ENCODE assay signal across 14 cellular contexts in genomic region chr9:14170973-14171596, GRCh38.
DNase-seq lines count a peak whose midpoint lies in the region; ATAC-seq and TF ChIP-seq lines count a peak whose summit lies in the region.
"Had no signal": no experiment of that assay in that cellular context is flagged by ENCODE, and none has a peak within 500 bp of the region (broad histone marks: within the 10 kb centered on the region; RNA-seq: fewer than 3 reads in every experiment).

No MANE protein-coding gene starts in this region.

- H2BK120ac ChIP-seq in mesenchymal stem cell (ENCODE audit: low read depth, low read length), result no peak overlapping the region

- no peak overlapping the region for H2BK15ac ChIP-seq in mesenchymal stem cell (ENCODE audit: low read depth, poor library complexity, severe bottlenecking)

- no peaks in the 10 kb centered on the region for H3K27me3 Mint-ChIP-seq in progenitor cell of endocrine pancreas

- TF ChIP-seq EP300 in SK-N-SH (IDR thresholded peaks at IDR 0.05; ENCODE audit: borderline replicate concordance in 1 of 2, low read depth in 1 of 2, low read length in 1 of 2), result no peak

- CTCF ChIA-PET in SK-N-SH (lab: Yijun Ruan, JAX), result no interaction called here

- ATAC-seq in GM18907 (IDR thresholded peaks at IDR 0.05; ENCODE audit: unreplicated experiment) (peak; percentile 90), HG02885 (IDR thresholded peaks at IDR 0.05; ENCODE audit: poor library complexity, unreplicated experiment) (peak; percentile 66), HG03457 (IDR thresholded peaks at IDR 0.05; ENCODE audit: unreplicated experiment) (no peak), HG03108 (IDR thresholded peaks at IDR 0.05; ENCODE audit: unreplicated experiment) (no peak)

- H3K9ac ChIP-seq in SK-N-SH (no peak overlapping the region), mesenchymal stem cell (ENCODE audit: low read length) (no peak overlapping the region)

- H4K8ac ChIP-seq in mesenchymal stem cell (ENCODE audit: low read length), result no peak overlapping the region

- H3K9me3 ChIP-seq in SK-N-SH, result no peaks in the 10 kb centered on the region
- no peaks in the 10 kb centered on the region for H3K9me3 ChIP-seq in mesenchymal stem cell (ENCODE audit: control insufficient read depth, low read length)

- H3K27ac ChIP-seq in SK-N-SH (ENCODE audit: low read depth in 2 of 2, low read length in 1 of 2) (peak overlapping the region in 1 of 2 experiments; percentile 4; a peak in 1 of 4 replicates), mesenchymal stem cell (ENCODE audit: low read length, poor library complexity, severe bottlenecking) (no peak overlapping the region)

- H2BK12ac ChIP-seq in mesenchymal stem cell (ENCODE audit: low read length in 2 of 2), result no peak overlapping the region

- H3F3A ChIP-seq in SK-N-SH (replicated peaks; ENCODE audit: insufficient read depth), result peaks cover 6% of the 10 kb centered on the region

- H3K18ac ChIP-seq in mesenchymal stem cell (ENCODE audit: low read depth in 1 of 2, low read length in 2 of 2), result no peak overlapping the region

- H2AK5ac ChIP-seq in mesenchymal stem cell (ENCODE audit: low read length, severe bottlenecking), result no peak overlapping the region

- H3K9me2 ChIP-seq in SK-N-SH, result no peaks in the 10 kb centered on the region

- TF ChIP-seq CTCF in SK-N-SH (IDR thresholded peaks at IDR 0.05), result no peak
- TF ChIP-seq CTCF in progenitor cell of endocrine pancreas (IDR thresholded peaks at IDR 0.05; ENCODE audit: unreplicated experiment), result no peak

- H4K91ac ChIP-seq in mesenchymal stem cell (ENCODE audit: low read length), result no peak overlapping the region

- POLR2A ChIA-PET in SK-N-SH (lab: Yijun Ruan, JAX), result no interaction called here

- H3K4me2 ChIP-seq in SK-N-SH (peak overlapping the region; percentile 40), mesenchymal stem cell (ENCODE audit: low read length, poor library complexity, severe bottlenecking) (no peak overlapping the region)

- H3K27ac Mint-ChIP-seq in progenitor cell of endocrine pancreas, result no peak overlapping the region

- H2BK5ac ChIP-seq in mesenchymal stem cell (ENCODE audit: low read depth, low read length, poor library complexity, severe bottlenecking), result no peak overlapping the region

- no peak for DNase-seq in SK-N-SH
- peak; percentile 39 for DNase-seq in mesenchymal stem cell
- DNase-seq in progenitor cell of endocrine pancreas (ENCODE audit: low spot score, unreplicated experiment), result no peak
- DNase-seq in hippocampal formation (lab: John Stamatoyannopoulos, UW), result no peak
- DNase-seq: activated T-cell treated with anti-CD3 and anti-CD28 coated beads, Interleukin-2, amount 50 U/mL, for 1 hour; caudate nucleus; DMS 273 treated with DMSO at 0.1 percent for 48 hours; MM.1S; retina; T-helper 9 cell had no signal

- peaks cover 9% of the 10 kb centered on the region for H3K79me1 ChIP-seq in mesenchymal stem cell (replicated peaks; ENCODE audit: low read length, poor library complexity, severe bottlenecking)

- 57% methylated on average over 5 of the region's 5 CpGs for WGBS in SK-N-SH (ENCODE audit: low lambda C conversion rate)
- WGBS in mesenchymal stem cell, result 77% methylated on average over 5 of the region's 5 CpGs

- no peak overlapping the region for H3K4ac ChIP-seq in mesenchymal stem cell (ENCODE audit: low read depth in 1 of 2, low read length in 2 of 2)

- no peak overlapping the region for H3K14ac ChIP-seq in mesenchymal stem cell (ENCODE audit: low read length in 2 of 2)

- H3K9me3 Mint-ChIP-seq in progenitor cell of endocrine pancreas (ENCODE audit: low read depth), result peaks cover 8% of the 10 kb centered on the region

- H3K27me3 ChIP-seq in SK-N-SH (ENCODE audit: insufficient read depth) (no peaks in the 10 kb centered on the region), mesenchymal stem cell (ENCODE audit: control insufficient read depth in 1 of 2, insufficient read depth in 1 of 2, low read length in 2 of 2) (no peaks in the 10 kb centered on the region)

- H2AFZ ChIP-seq in SK-N-SH (ENCODE audit: low read depth) (no peak overlapping the region), mesenchymal stem cell (ENCODE audit: low read depth, low read length) (no peak overlapping the region)

- H4K20me1 ChIP-seq in SK-N-SH (ENCODE audit: insufficient read depth), result no peaks in the 10 kb centered on the region

- H3K4me1 Mint-ChIP-seq in progenitor cell of endocrine pancreas (ENCODE audit: low read depth), result no peaks in the 10 kb centered on the region

- no peak for TF ChIP-seq RAD21 in SK-N-SH (IDR thresholded peaks at IDR 0.05; ENCODE audit: low read length)

- H3K4me1 ChIP-seq in SK-N-SH (ENCODE audit: control insufficient read depth in 1 of 2, insufficient read depth in 2 of 2, low read depth in 1 of 2, low read length in 1 of 2), result peaks cover 0 to 12% of the 10 kb centered on the region in 2 experiments
- H3K4me1 ChIP-seq in mesenchymal stem cell (ENCODE audit: control insufficient read depth, insufficient read depth, low read depth, low read length), result peaks cover 2% of the 10 kb centered on the region

- peaks cover 0 to 3% of the 10 kb centered on the region in 2 experiments for H3K36me3 ChIP-seq in SK-N-SH (replicated peaks in 1 of 2; ENCODE audit: control insufficient read depth in 1 of 2, insufficient read depth in 2 of 2, low read length in 1 of 2)
- no peaks in the 10 kb centered on the region for H3K36me3 ChIP-seq in mesenchymal stem cell (ENCODE audit: control insufficient read depth in 1 of 2, insufficient read depth in 2 of 2, low read depth in 1 of 2, low read length in 2 of 2)

- H3K4me3 Mint-ChIP-seq in progenitor cell of endocrine pancreas (ENCODE audit: low read depth), result no peak overlapping the region

- H3K4me3 ChIP-seq in SK-N-SH (ENCODE audit: low read depth in 2 of 2, low read length in 1 of 2) (no peak overlapping the region), mesenchymal stem cell (ENCODE audit: insufficient read depth in 1 of 2, low read depth in 1 of 2, low read length in 2 of 2) (no peak overlapping the region)

- no peak overlapping the region for H3K23ac ChIP-seq in mesenchymal stem cell (ENCODE audit: low read length in 2 of 2)

- H3K36me3 Mint-ChIP-seq in progenitor cell of endocrine pancreas (ENCODE audit: insufficient read depth), result peaks cover 4% of the 10 kb centered on the region

- peaks cover 11% of the 10 kb centered on the region; the same call in 1 of the 2 replicates for H3K79me2 ChIP-seq in SK-N-SH (ENCODE audit: insufficient read depth)

TF ChIP-seq in SK-N-SH, 30 proteins besides CTCF, POLR2A, EP300 and RAD21:
- TF ChIP-seq FOSL2 (IDR thresholded peaks at IDR 0.05; ENCODE audit: borderline replicate concordance, low read depth), result peak; percentile 51; the same call in 1 of the 2 replicates
- no peak for TF ChIP-seq ZBTB33 (IDR thresholded peaks at IDR 0.05; ENCODE audit: borderline replicate concordance, low read depth)
- 0 out of 2 replicates have a peak, but pooled peaks have one; percentile 14 for TF ChIP-seq PBX3 (IDR thresholded peaks at IDR 0.05)
- TF ChIP-seq CHD2 (IDR thresholded peaks at IDR 0.05; ENCODE audit: low read length, partially characterized antibody), result no peak
- TF ChIP-seq JUND (IDR thresholded peaks at IDR 0.05), result peak; percentile 50; the same call in 1 of the 2 replicates

Comparison
In these comparisons a context has a peak if more than half of its experiments do, and no peak if none do; other contexts are left out.
1. ATAC-seq: peak in GM18907 (single experiment) and HG02885 (single experiment); none in HG03457 (single experiment) and HG03108 (single experiment).